Comparison of ENCODE assay signal across 8 cellular contexts in genomic region chr22:38718414-38718813, GRCh38. TPM values are rescaled to one million over a fixed set of nuclear protein-coding genes. Genes with fewer than 3 reads are reported as not detected.
DNase-seq lines count a peak whose midpoint lies in the region; ATAC-seq and TF ChIP-seq lines count a peak whose summit lies in the region.

No MANE protein-coding gene starts in this region.

- H3K27ac ChIP-seq in gastroesophageal sphincter: peak overlapping the region in 3 of 4 donors; percentile 17 to 75 (median 70)
- H3K27ac ChIP-seq in prostate gland: peak overlapping the region in 1 of 2 donors; percentile 4

- H3K36me3 ChIP-seq in gastroesophageal sphincter (peaks cover 0 to 74% of the 10 kb centered on the region in 2 donors), prostate gland (peaks cover 0 to 12% of the 10 kb centered on the region in 2 donors)

- H3K4me1 ChIP-seq in gastroesophageal sphincter: peaks cover 0 to 38% (median 7%) of the 10 kb centered on the region in 3 donors
- H3K4me1 ChIP-seq in prostate gland (replicated peaks): no peaks in the 10 kb centered on the region

- no peak for TF ChIP-seq EP300 in gastroesophageal sphincter (IDR thresholded peaks at IDR 0.05)

- peak; percentile 59 for DNase-seq in prostate gland (ENCODE audit: low spot score)
- DNase-seq in mesenteric fat pad (ENCODE audit: low spot score): no peak

- ATAC-seq in SK-N-SH treated with all-trans-retinoic acid at 6 μM for 48 hours (peak; percentile 100), gastroesophageal sphincter (peak; percentile 95), GM21576 (IDR thresholded peaks at IDR 0.05; ENCODE audit: unreplicated experiment) (no peak), HG03196 (IDR thresholded peaks at IDR 0.05; ENCODE audit: unreplicated experiment) (no peak), HG02759 (IDR thresholded peaks at IDR 0.05; ENCODE audit: unreplicated experiment) (no peak)

- intact Hi-C loops in prostate gland (cut with DNase I): no loop called here

- H3K9me3 ChIP-seq in gastroesophageal sphincter (no peaks in the 10 kb centered on the region), prostate gland (no peaks in the 10 kb centered on the region)

- TF ChIP-seq POLR2A in gastroesophageal sphincter (IDR thresholded peaks at IDR 0.05) (no peak), prostate gland (IDR thresholded peaks at IDR 0.05) (no peak)

- TF ChIP-seq CTCF in GM12873 (IDR thresholded peaks at IDR 0.05; ENCODE audit: insufficient read depth, low read depth, low read length, missing control alignments) (peak; percentile 25), gastroesophageal sphincter (IDR thresholded peaks at IDR 0.05) (peak in 3 of 4 experiments; percentile 51 to 76 (median 68)), prostate gland (IDR thresholded peaks at IDR 0.05) (peak in 2 of 4 experiments; percentile 59 to 71)

- H3K4me3 ChIP-seq in gastroesophageal sphincter (no peak overlapping the region), prostate gland (no peak overlapping the region)

- H3K27me3 ChIP-seq in gastroesophageal sphincter (no peaks in the 10 kb centered on the region), prostate gland (replicated peaks; ENCODE audit: insufficient read depth) (no peaks in the 10 kb centered on the region)

- 19 to 22% methylated on average over 6 of the region's 6 CpGs for WGBS in gastroesophageal sphincter (ENCODE audit: low coverage in 1 of 2), 2 donors
- WGBS in prostate gland: 20% methylated on average over 6 of the region's 6 CpGs

TF ChIP-seq in SK-N-SH treated with all-trans-retinoic acid at 6 μM for 48 hours, 23 proteins besides CTCF, POLR2A, EP300 and RAD21:
- TF ChIP-seq OSR1 (CRISPR knock-in tag; IDR thresholded peaks at IDR 0.05) (no peak), BACH2 (CRISPR knock-in tag; IDR thresholded peaks at IDR 0.05; ENCODE audit: borderline replicate concordance) (no peak), ZFP3 (CRISPR knock-in tag; IDR thresholded peaks at IDR 0.05) (no peak), CSDC2 (CRISPR knock-in tag; IDR thresholded peaks at IDR 0.05) (no peak), TCF4 (CRISPR knock-in tag; IDR thresholded peaks at IDR 0.05; ENCODE audit: borderline replicate concordance) (no peak), PPARA (CRISPR knock-in tag; IDR thresholded peaks at IDR 0.05; ENCODE audit: borderline replicate concordance) (no peak), CREB5 (CRISPR knock-in tag; IDR thresholded peaks at IDR 0.05; ENCODE audit: low read depth) (no peak), ZC3H10 (CRISPR knock-in tag; IDR thresholded peaks at IDR 0.05) (no peak), POU6F1 (CRISPR knock-in tag; IDR thresholded peaks at IDR 0.05; ENCODE audit: borderline replicate concordance, low read depth) (no peak), ZNF565 (CRISPR knock-in tag; conservative IDR thresholded peaks at IDR 0.05; ENCODE audit: low read depth) (no peak), ARNTL (CRISPR knock-in tag; IDR thresholded peaks at IDR 0.05; ENCODE audit: borderline replicate concordance, low read depth) (no peak), TSHZ2 (CRISPR knock-in tag; IDR thresholded peaks at IDR 0.05) (no peak), RARB (CRISPR knock-in tag; IDR thresholded peaks at IDR 0.05) (no peak), ZNF70 (CRISPR knock-in tag; IDR thresholded peaks at IDR 0.05) (no peak), ZFP30 (CRISPR knock-in tag; IDR thresholded peaks at IDR 0.05) (no peak), SNAI2 (CRISPR knock-in tag; IDR thresholded peaks at IDR 0.05) (no peak)
TF ChIP-seq in SK-N-SH treated with all-trans-retinoic acid at 6 μM for 48 hours: peak in this region for 0.

RNA-seq across cellular contexts. Expression of gene GTPBP1, which starts 12.7 kb away (rescaled TPM):
- total RNA-seq in gastroesophageal sphincter: 10 to 100 TPM; 46.9 to 63.0 (median 51.6) TPM
- total RNA-seq in prostate gland: 10 to 100 TPM; 61.9 to 74.5 TPM
- total RNA-seq in mesenteric fat pad: 40.4 TPM

RNA-seq across cellular contexts. Expression of gene JOSD1, which starts 17.7 kb away (rescaled TPM):
- total RNA-seq in gastroesophageal sphincter (10 to 100 TPM; 47.5 to 67.0 (median 64.6) TPM), prostate gland (10 to 100 TPM; 56.7 to 69.2 TPM), mesenteric fat pad (53.8 TPM)

RNA-seq across cellular contexts. Expression of gene TOMM22, which starts 36.7 kb away (rescaled TPM):
- total RNA-seq in gastroesophageal sphincter: 10 to 100 TPM; 29.6 to 41.2 (median 32.2) TPM
- total RNA-seq in prostate gland: 10 to 100 TPM; 44.5 to 50.8 TPM
- total RNA-seq in mesenteric fat pad: 71.1 TPM

RNA-seq across cellular contexts. Expression of gene SUN2, which starts 37.4 kb away (rescaled TPM):
- total RNA-seq in gastroesophageal sphincter (100 to 1,000 TPM; 339 to 594 (median 409) TPM), prostate gland (100 to 1,000 TPM; 401 to 445 TPM), mesenteric fat pad (286 TPM)

Comparison
In these comparisons a context has a peak if more than half of its experiments do, and no peak if none do; other contexts are left out.
1. ATAC-seq: peak in SK-N-SH treated with all-trans-retinoic acid at 6 μM for 48 hours (single experiment) and gastroesophageal sphincter (single experiment); none in GM21576 (single experiment), HG03196 (single experiment) and HG02759 (single experiment).